In genomic region chr6:158892266-158892665, GRCh38 we compare ENCODE assay signal across 20 cellular contexts.
"Had no signal": no experiment of that assay in that cellular context is flagged by ENCODE, and none has a peak within 500 bp of the region (broad histone marks: within the 10 kb centered on the region; RNA-seq: fewer than 3 reads in every experiment).

No MANE protein-coding gene starts in this region.

- H3K9me3 ChIP-seq: MG63 had no signal

- H3K4me3 ChIP-seq: cardiac muscle cell, MG63 had no signal

- DNase-seq: activated CD4-positive, alpha-beta T cell treated with anti-CD3 and anti-CD28 coated beads for 4 hours; activated CD8-positive, alpha-beta memory T cell treated with anti-CD3 and anti-CD28 coated beads, Interleukin-2, amount 50 U/mL, for 4 hours; activated CD8-positive, alpha-beta T cell treated with anti-CD3 and anti-CD28 coated beads for 36 hours; activated naive CD4-positive, alpha-beta T cell treated with anti-CD3 and anti-CD28 coated beads, Interleukin-2, amount 50 U/mL, for 16 hours; activated T-cell treated with anti-CD3 and anti-CD28 coated beads, Interleukin-2, amount 50 U/mL, for 72 hours; amygdala; brain microvascular endothelial cell; cerebellar nuclear complex; MG63; NCI-H146; NCI-H187 treated with DMSO at 0.1 percent for 48 hours; NCI-H2107; NCI-H510A treated with DMSO at 0.1 percent for 48 hours; NCI-H69; PC-3; SHP77 treated with DMSO at 0.1 percent for 48 hours; T-cell; T-helper 2 cell; T1000 had no signal

- ATAC-seq: activated CD8-positive, alpha-beta T cell treated with anti-CD3 and anti-CD28 coated beads for 36 hours; activated T-cell treated with anti-CD3 and anti-CD28 coated beads, Interleukin-2, amount 50 U/mL, for 72 hours; PC-3; T-cell had no signal

- H3K27me3 ChIP-seq: brain microvascular endothelial cell, cardiac muscle cell, MG63 had no signal

- H3K36me3 ChIP-seq: brain microvascular endothelial cell, cardiac muscle cell, MG63 had no signal

- H3K27ac ChIP-seq: brain microvascular endothelial cell, cardiac muscle cell had no signal
